In the genomic region with DNA sequence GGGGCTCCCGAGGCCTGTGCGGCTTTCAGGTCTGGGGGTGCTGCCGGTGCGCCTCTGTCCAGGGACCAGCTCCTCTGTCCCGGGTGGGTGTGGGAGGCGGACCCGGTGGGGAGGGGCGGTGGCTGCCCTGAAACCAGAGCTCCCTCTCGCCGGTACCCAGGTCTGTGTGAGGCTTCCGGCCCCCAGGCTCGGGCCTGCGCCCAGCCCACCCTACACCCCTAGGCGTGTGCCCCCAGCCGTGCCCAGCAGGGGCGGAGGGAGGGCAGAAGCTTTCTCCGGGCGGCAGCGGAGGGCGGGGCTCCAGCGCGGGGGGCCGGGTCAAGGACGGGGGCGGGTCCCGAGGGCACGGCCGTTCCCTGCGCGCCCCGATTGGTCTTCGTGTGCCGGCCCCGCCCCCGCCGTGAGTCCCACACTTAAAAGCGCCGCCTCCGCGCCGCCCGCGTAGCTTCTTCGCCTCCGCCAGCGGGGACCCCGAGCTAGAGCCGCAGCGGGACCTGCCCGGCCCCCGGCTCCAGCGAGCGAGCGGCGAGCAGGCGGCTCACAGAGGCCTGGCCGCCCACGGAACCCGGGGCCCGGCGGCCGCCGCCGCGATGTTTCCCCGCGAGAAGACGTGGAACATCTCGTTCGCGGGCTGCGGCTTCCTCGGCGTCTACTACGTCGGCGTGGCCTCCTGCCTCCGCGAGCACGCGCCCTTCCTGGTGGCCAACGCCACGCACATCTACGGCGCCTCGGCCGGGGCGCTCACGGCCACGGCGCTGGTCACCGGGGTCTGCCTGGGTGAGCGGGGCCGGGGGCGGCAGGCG, we compare ENCODE assay signal across 8 cellular contexts. TPM values are rescaled to one million over a fixed set of nuclear protein-coding genes. Genes with fewer than 3 reads are reported as not detected.
A peak's percentile ranks its signal among the peaks of the same experiment; 100 is the strongest.
DNase-seq lines count a peak whose midpoint lies in the region; ATAC-seq, FAIRE-seq and TF ChIP-seq lines count a peak whose summit lies in the region.

No MANE protein-coding gene starts in this region.

- intact Hi-C loops in activated T-helper 2 cell treated with anti-CD3 and anti-CD28 coated beads, Interferon-gamma antibody, Interleukin-2, Interleukin-4, amounts not matched to agents 10 μg/mL and 5 μg/mL and 100 μg/mL, durations not matched to agents 14 hours and 24 hours and 36 hours (cut with micrococcal nuclease), result loop anchor here (1.0 to 5.0 kb wide), 2 partner anchors 10 to 612 kb away; a partner anchor contains a TSS

- no peaks in the 10 kb centered on the region for H3K27me3 Mint-ChIP-seq in activated T-helper 2 cell treated with anti-CD3 and anti-CD28 coated beads, Interferon-gamma antibody, Interleukin-2, Interleukin-4, amounts not matched to agents 10 μg/mL and 5 μg/mL and 100 μg/mL, durations not matched to agents 14 hours and 24 hours and 36 hours (ENCODE audit: low read depth)
- H3K27me3 Mint-ChIP-seq in natural killer cell treated with Interleukin-12 subunit alpha and Interleukin-12 subunit beta and Interleukin-15 and Interleukin-18, amount 100 ng/mL, for 72 hours, result no peaks in the 10 kb centered on the region

- peaks cover 8% of the 10 kb centered on the region for H3K36me3 Mint-ChIP-seq in activated T-helper 2 cell treated with anti-CD3 and anti-CD28 coated beads, Interferon-gamma antibody, Interleukin-2, Interleukin-4, amounts not matched to agents 10 μg/mL and 5 μg/mL and 100 μg/mL, durations not matched to agents 14 hours and 24 hours and 36 hours (ENCODE audit: low read depth)
- H3K36me3 Mint-ChIP-seq in natural killer cell treated with Interleukin-12 subunit alpha and Interleukin-12 subunit beta and Interleukin-15 and Interleukin-18, amount 100 ng/mL, for 72 hours, result no peaks in the 10 kb centered on the region

- H3K4me3 ChIP-seq in fibroblast of pulmonary artery (replicated peaks; ENCODE audit: low read depth, low read length), result peak overlapping the region; percentile 70

- ATAC-seq in GM21576 (IDR thresholded peaks at IDR 0.05; ENCODE audit: unreplicated experiment), result peak; percentile 59
- peak; percentile 88 to 92 for ATAC-seq in natural killer cell treated with Interleukin-12 subunit alpha and Interleukin-12 subunit beta and Interleukin-15 and Interleukin-18, amount 100 ng/mL, for 72 hours
- ATAC-seq in stimulated activated naive CD8-positive, alpha-beta T cell treated with anti-CD3 and anti-CD28 coated beads, Interleukin-15, Interleukin-2, amounts not matched to agents 100 U/mL and 50 U/mL, for 24 hours, result peak; percentile 74

- no peak for FAIRE-seq in RCC 7860 (lab: Jason Lieb, UNC)

- H3K27ac Mint-ChIP-seq in activated T-helper 2 cell treated with anti-CD3 and anti-CD28 coated beads, Interferon-gamma antibody, Interleukin-2, Interleukin-4, amounts not matched to agents 10 μg/mL and 5 μg/mL and 100 μg/mL, durations not matched to agents 14 hours and 24 hours and 36 hours, result peak overlapping the region; percentile 62
- peak overlapping the region in 1 of 2 donors; percentile 64 for H3K27ac Mint-ChIP-seq in natural killer cell treated with Interleukin-12 subunit alpha and Interleukin-12 subunit beta and Interleukin-15 and Interleukin-18, amount 100 ng/mL, for 72 hours

- peak overlapping the region; percentile 80 for H3K4me3 Mint-ChIP-seq in activated T-helper 2 cell treated with anti-CD3 and anti-CD28 coated beads, Interferon-gamma antibody, Interleukin-2, Interleukin-4, amounts not matched to agents 10 μg/mL and 5 μg/mL and 100 μg/mL, durations not matched to agents 14 hours and 24 hours and 36 hours (ENCODE audit: low read depth)
- H3K4me3 Mint-ChIP-seq in natural killer cell treated with Interleukin-12 subunit alpha and Interleukin-12 subunit beta and Interleukin-15 and Interleukin-18, amount 100 ng/mL, for 72 hours, result peak overlapping the region; percentile 83

- in situ Hi-C loops in KBM-7 (cut with MboI; ENCODE audit: low pct_unique_long_range_greater_than_20kb, low sequenced_read_pairs), result no loop called here

- DNase-seq in DMS79 treated with DMSO at 0.1 percent for 48 hours (lab: John Stamatoyannopoulos, UW) (peak; percentile 39), KBM-7 (peak; percentile 80), RCC 7860 (ENCODE audit: low spot score) (peak; percentile 64), fibroblast of pulmonary artery (ENCODE audit: low read depth) (peak; percentile 85)
- peak; percentile 87 for DNase-seq in activated T-helper 2 cell treated with anti-CD3 and anti-CD28 coated beads, Interferon-gamma antibody, Interleukin-2, Interleukin-4, amounts not matched to agents 10 μg/mL and 5 μg/mL and 100 μg/mL, durations not matched to agents 14 hours and 24 hours and 36 hours (ENCODE audit: low spot score)
- peak; percentile 92 for DNase-seq in natural killer cell treated with Interleukin-12 subunit alpha and Interleukin-12 subunit beta and Interleukin-15 and Interleukin-18, amount 100 ng/mL, for 72 hours (ENCODE audit: low spot score)
- peak; percentile 94 for DNase-seq in stimulated activated naive CD8-positive, alpha-beta T cell treated with anti-CD3 and anti-CD28 coated beads, Interleukin-15, Interleukin-2, amounts not matched to agents 100 U/mL and 50 U/mL, for 24 hours

- H3K9me3 Mint-ChIP-seq in activated T-helper 2 cell treated with anti-CD3 and anti-CD28 coated beads, Interferon-gamma antibody, Interleukin-2, Interleukin-4, amounts not matched to agents 10 μg/mL and 5 μg/mL and 100 μg/mL, durations not matched to agents 14 hours and 24 hours and 36 hours, result no peaks in the 10 kb centered on the region
- no peaks in the 10 kb centered on the region for H3K9me3 Mint-ChIP-seq in natural killer cell treated with Interleukin-12 subunit alpha and Interleukin-12 subunit beta and Interleukin-15 and Interleukin-18, amount 100 ng/mL, for 72 hours

- TF ChIP-seq CTCF in fibroblast of pulmonary artery (IDR thresholded peaks at IDR 0.05; ENCODE audit: low read length, missing control alignments), result no peak

- H3K4me1 Mint-ChIP-seq in activated T-helper 2 cell treated with anti-CD3 and anti-CD28 coated beads, Interferon-gamma antibody, Interleukin-2, Interleukin-4, amounts not matched to agents 10 μg/mL and 5 μg/mL and 100 μg/mL, durations not matched to agents 14 hours and 24 hours and 36 hours (ENCODE audit: low read depth), result peaks cover 8% of the 10 kb centered on the region
- peaks cover 5 to 10% of the 10 kb centered on the region in 2 donors for H3K4me1 Mint-ChIP-seq in natural killer cell treated with Interleukin-12 subunit alpha and Interleukin-12 subunit beta and Interleukin-15 and Interleukin-18, amount 100 ng/mL, for 72 hours (ENCODE audit: low read depth in 2 of 2)

RNA-seq across cellular contexts. Expression of a gene that starts 0.6 kb away (rescaled TPM):
- total RNA-seq in activated T-helper 2 cell treated with anti-CD3 and anti-CD28 coated beads, Interferon-gamma antibody, Interleukin-2, Interleukin-4, amounts not matched to agents 10 μg/mL and 5 μg/mL and 100 μg/mL, durations not matched to agents 14 hours and 24 hours and 36 hours, result 56.1 and 59.8 TPM in 2 replicates
- total RNA-seq in natural killer cell treated with Interleukin-12 subunit alpha and Interleukin-12 subunit beta and Interleukin-15 and Interleukin-18, amount 100 ng/mL, for 72 hours, result 10 to 100 TPM; 69.0 to 95.0 TPM

RNA-seq across cellular contexts. Expression of a gene that starts 8.4 kb away (rescaled TPM):
- 4.9 and 5.1 TPM in 2 replicates for total RNA-seq in activated T-helper 2 cell treated with anti-CD3 and anti-CD28 coated beads, Interferon-gamma antibody, Interleukin-2, Interleukin-4, amounts not matched to agents 10 μg/mL and 5 μg/mL and 100 μg/mL, durations not matched to agents 14 hours and 24 hours and 36 hours
- total RNA-seq in natural killer cell treated with Interleukin-12 subunit alpha and Interleukin-12 subunit beta and Interleukin-15 and Interleukin-18, amount 100 ng/mL, for 72 hours, result 1 to 10 TPM; 2.6 to 2.9 TPM

RNA-seq across cellular contexts. Expression of a gene that starts 9.6 kb away (rescaled TPM):
- total RNA-seq in activated T-helper 2 cell treated with anti-CD3 and anti-CD28 coated beads, Interferon-gamma antibody, Interleukin-2, Interleukin-4, amounts not matched to agents 10 μg/mL and 5 μg/mL and 100 μg/mL, durations not matched to agents 14 hours and 24 hours and 36 hours, result 2,210 and 2,217 TPM in 2 replicates
- 1,000 to 10,000 TPM; 1,365 to 2,718 TPM for total RNA-seq in natural killer cell treated with Interleukin-12 subunit alpha and Interleukin-12 subunit beta and Interleukin-15 and Interleukin-18, amount 100 ng/mL, for 72 hours

RNA-seq across cellular contexts. Expression of a gene that starts 13.4 kb away (rescaled TPM):
- 95.7 and 106 TPM in 2 replicates for total RNA-seq in activated T-helper 2 cell treated with anti-CD3 and anti-CD28 coated beads, Interferon-gamma antibody, Interleukin-2, Interleukin-4, amounts not matched to agents 10 μg/mL and 5 μg/mL and 100 μg/mL, durations not matched to agents 14 hours and 24 hours and 36 hours
- 10 to 100 TPM; 45.0 to 72.0 TPM for total RNA-seq in natural killer cell treated with Interleukin-12 subunit alpha and Interleukin-12 subunit beta and Interleukin-15 and Interleukin-18, amount 100 ng/mL, for 72 hours

RNA-seq across cellular contexts. Expression of a gene that starts 14.3 kb away (rescaled TPM):
- total RNA-seq in activated T-helper 2 cell treated with anti-CD3 and anti-CD28 coated beads, Interferon-gamma antibody, Interleukin-2, Interleukin-4, amounts not matched to agents 10 μg/mL and 5 μg/mL and 100 μg/mL, durations not matched to agents 14 hours and 24 hours and 36 hours, result 27.3 and 27.6 TPM in 2 replicates
- 10 to 100 TPM; 19.1 to 53.6 TPM for total RNA-seq in natural killer cell treated with Interleukin-12 subunit alpha and Interleukin-12 subunit beta and Interleukin-15 and Interleukin-18, amount 100 ng/mL, for 72 hours

Comparison
In these comparisons a context has a peak if more than half of its experiments do, and no peak if none do; other contexts are left out.
1. Peak in every context shown above with its lines: DNase-seq, ATAC-seq and H3K4me3 ChIP-seq.
2. DNase-seq: peak in every context shown above with its lines; median percentile 94 in stimulated activated naive CD8-positive, alpha-beta T cell treated with anti-CD3 and anti-CD28 coated beads, Interleukin-15, Interleukin-2, amounts not matched to agents 100 U/mL and 50 U/mL, for 24 hours; 92 in natural killer cell treated with Interleukin-12 subunit alpha and Interleukin-12 subunit beta and Interleukin-15 and Interleukin-18, amount 100 ng/mL, for 72 hours; 87 in activated T-helper 2 cell treated with anti-CD3 and anti-CD28 coated beads, Interferon-gamma antibody, Interleukin-2, Interleukin-4, amounts not matched to agents 10 μg/mL and 5 μg/mL and 100 μg/mL, durations not matched to agents 14 hours and 24 hours and 36 hours; 85 in fibroblast of pulmonary artery; 80 in KBM-7; 64 in RCC 7860; 39 in DMS79 treated with DMSO at 0.1 percent for 48 hours.